ENCODE assay signal across 28 cellular contexts in the genomic region with DNA sequence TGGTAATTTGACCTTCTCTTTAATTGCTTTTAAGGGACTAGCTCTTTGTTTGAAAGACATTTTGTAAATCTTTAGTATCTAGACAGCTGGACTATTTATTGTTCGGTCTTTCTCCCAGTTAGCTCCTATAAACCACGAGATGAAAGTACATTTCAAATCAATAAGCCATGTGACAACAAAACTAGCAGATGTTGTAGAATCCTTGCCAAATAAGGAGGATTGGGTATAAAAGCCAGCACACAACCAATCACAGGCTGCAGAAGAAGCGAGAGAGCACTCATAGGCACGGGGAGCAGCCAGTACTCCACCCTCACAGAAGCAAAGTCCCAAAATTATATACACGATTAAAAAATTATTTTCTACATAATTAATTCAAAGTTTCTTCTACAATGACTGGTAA. TPM values are rescaled to one million over a fixed set of nuclear protein-coding genes. Genes with fewer than 3 reads are reported as not detected.
DNase-seq lines count a peak whose midpoint lies in the region; TF ChIP-seq lines count a peak whose summit lies in the region.
"Had no signal": no experiment of that assay in that cellular context is flagged by ENCODE, and none has a peak within 500 bp of the region (broad histone marks: within the 10 kb centered on the region; RNA-seq: fewer than 3 reads in every experiment).

No MANE protein-coding gene starts in this region.

- DNase-seq in AG20443 (ENCODE audit: low spot score): peak; percentile 41
- DNase-seq in NCI-H524 treated with DMSO at 0.1 percent for 48 hours (lab: John Stamatoyannopoulos, UW): peak; percentile 57
- DNase-seq in fibroblast of villous mesenchyme (ENCODE audit: low read depth): peak; percentile 47
- peak; percentile 28 for DNase-seq in putamen (ENCODE audit: low spot score)
- no peak for DNase-seq in kidney tubule cell (ENCODE audit: low spot score)
- no peak for DNase-seq in activated effector memory CD4-positive, alpha-beta T cell treated with anti-CD3 and anti-CD28 coated beads, Interleukin-2, amount 50 U/mL, for 16 hours
- DNase-seq in NCI-H748 (lab: John Stamatoyannopoulos, UW; ENCODE audit: unreplicated experiment): no peak
- DNase-seq: activated CD4-positive, alpha-beta T cell treated with anti-CD3 and anti-CD28 coated beads, Interleukin-2, amount 50 U/mL, for 1 hour; activated CD4-positive, CD25-positive, alpha-beta regulatory T cell; activated gamma-delta T cell; activated T-cell treated with anti-CD3 and anti-CD28 coated beads, Interleukin-2, amount 50 U/mL, for 24 hours; dermis blood vessel endothelial cell; DMS53; endodermal cell; IMR-90; left cardiac atrium; NCI-H1436 treated with DMSO at 0.1 percent for 48 hours; NCI-H2081 treated with DMSO at 0.1 percent for 48 hours; NCI-H510A; pancreas; PC-9; small intestine; stimulated activated CD4-positive, alpha-beta T cell treated with anti-CD3 and anti-CD28 coated beads, Interleukin-1b, Interleukin-23, amount 100 ng/mL, for 48 hours; stimulated activated naive CD4-positive, alpha-beta T cell treated with Interleukin-2 at 50 U/mL for 16 hours; T-helper 17 cell; testis had no signal

- no peak overlapping the region for H3K4me3 ChIP-seq in fibroblast of villous mesenchyme (ENCODE audit: low read depth, low read length)
- H3K4me3 ChIP-seq: pancreas, PC-9, testis had no signal

- no peak for TF ChIP-seq CTCF in fibroblast of villous mesenchyme (IDR thresholded peaks at IDR 0.05; ENCODE audit: insufficient read depth, low read depth, low read length)

RNA-seq across cellular contexts. Expression of gene OMD, which starts 8.1 kb away (rescaled TPM):
- total RNA-seq in fibroblast of villous mesenchyme: not detected in 2 replicates
- total RNA-seq: endodermal cell, IMR-90, neural crest cell, PC-9, T-helper 17 cell had no signal

RNA-seq across cellular contexts. Expression of gene OGN, which starts 28.0 kb away (rescaled TPM):
- not detected in 2 replicates for total RNA-seq in fibroblast of villous mesenchyme
- total RNA-seq: dermis blood vessel endothelial cell, endodermal cell, LHCN-M2, neural crest cell, PC-9 had no signal

RNA-seq across cellular contexts. Expression of gene ASPN, which starts 50.0 kb away (rescaled TPM):
- total RNA-seq in fibroblast of villous mesenchyme: 1.6 and 3.9 TPM in 2 replicates
- total RNA-seq: dermis blood vessel endothelial cell, endodermal cell, LHCN-M2, neural crest cell, PC-9, T-helper 17 cell had no signal

Comparison
In these comparisons a context has a peak if more than half of its experiments do, and no peak if none do; other contexts are left out.
1. DNase-seq: peak in AG20443 (single experiment), NCI-H524 treated with DMSO at 0.1 percent for 48 hours (single experiment), fibroblast of villous mesenchyme (single experiment) and putamen (single experiment); none in kidney tubule cell (single experiment), activated effector memory CD4-positive, alpha-beta T cell treated with anti-CD3 and anti-CD28 coated beads, Interleukin-2, amount 50 U/mL, for 16 hours (single experiment) and NCI-H748 (single experiment).